In the genomic region with DNA sequence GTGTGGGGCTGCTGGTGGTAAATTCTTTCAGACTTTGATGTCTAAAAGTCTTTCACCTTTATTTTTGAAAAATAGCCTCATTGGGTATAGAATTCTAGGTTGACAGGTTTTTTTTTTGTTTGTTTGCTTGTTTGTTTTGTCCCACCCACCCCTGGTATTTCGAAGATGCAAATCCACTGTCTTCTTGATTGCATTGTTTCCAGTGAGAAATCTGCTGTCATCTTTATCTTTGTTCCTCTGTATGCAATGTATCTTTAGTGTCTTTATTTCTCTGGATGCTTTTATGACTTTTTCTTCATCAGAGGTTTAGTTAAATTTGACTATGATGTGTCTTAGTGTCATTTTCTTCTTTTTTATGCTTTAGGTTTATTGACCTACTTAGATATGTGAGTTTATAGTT, we compare ENCODE assay signal across 29 cellular contexts.
"Had no signal": no experiment of that assay in that cellular context is flagged by ENCODE, and none has a peak within 500 bp of the region (broad histone marks: within the 10 kb centered on the region; RNA-seq: fewer than 3 reads in every experiment).

No MANE protein-coding gene starts in this region.

- H3K4me3 ChIP-seq: adrenal gland, ascending aorta, esophagus muscularis mucosa, gastrocnemius medialis, heart left ventricle had no signal

- H3K27me3 ChIP-seq: adrenal gland, ascending aorta, brain microvascular endothelial cell, esophagus muscularis mucosa, foreskin keratinocyte, heart left ventricle had no signal

- ATAC-seq: activated CD8-positive, alpha-beta T cell treated with anti-CD3 and anti-CD28 coated beads for 36 hours; activated T-cell treated with anti-CD3 and anti-CD28 coated beads, Interleukin-2, amount 50 U/mL, for 4 hours; activated T-helper 17 cell treated with anti-CD3 and anti-CD28 coated beads, Interleukin-2, amount 50 U/mL, for 72 hours; effector memory CD8-positive, alpha-beta T cell; foreskin keratinocyte; gastrocnemius medialis; heart left ventricle; T-helper 17 cell had no signal

- DNase-seq: activated CD4-positive, alpha-beta T cell treated with anti-CD3 and anti-CD28 coated beads for 1 hour; activated CD4-positive, alpha-beta T cell treated with anti-CD3 and anti-CD28 coated beads for 48 hours; activated CD4-positive, alpha-beta T cell treated with anti-CD3 and anti-CD28 coated beads, Interleukin-2, amount 50 U/mL, for 1 hour; activated CD4-positive, alpha-beta T cell treated with anti-CD3 and anti-CD28 coated beads, Interleukin-2, amount 50 U/mL, for 48 hours; activated CD8-positive, alpha-beta memory T cell treated with anti-CD3 and anti-CD28 coated beads for 24 hours; activated CD8-positive, alpha-beta T cell treated with anti-CD3 and anti-CD28 coated beads for 36 hours; activated effector memory CD4-positive, alpha-beta T cell treated with Interleukin-2 at 50 U/mL for 16 hours; activated gamma-delta T cell treated with Interleukin-2 at 50 U/mL for 16 hours; activated naive CD4-positive, alpha-beta T cell treated with anti-CD3 and anti-CD28 coated beads, Interleukin-2, amount 50 U/mL, for 16 hours; activated naive CD4-positive, alpha-beta T cell treated with Interleukin-2 at 50 U/mL for 16 hours; activated T-cell treated with anti-CD3 and anti-CD28 coated beads, Interleukin-2, amount 50 U/mL, for 4 hours; adrenal gland; brain microvascular endothelial cell; cortex of kidney; dermis blood vessel endothelial cell; effector CD4-positive, alpha-beta T cell; effector memory CD8-positive, alpha-beta T cell; erythroblast; foreskin keratinocyte; gastrocnemius medialis; glutamatergic neuron; heart left ventricle; T-helper 1 cell; T-helper 17 cell had no signal

- FAIRE-seq: bronchial epithelial cell, colon had no signal

- H3K27ac ChIP-seq: adrenal gland, ascending aorta, brain microvascular endothelial cell, esophagus muscularis mucosa, foreskin keratinocyte, gastrocnemius medialis, heart left ventricle had no signal

- H3K4me1 ChIP-seq: adrenal gland, ascending aorta, esophagus muscularis mucosa, foreskin keratinocyte, gastrocnemius medialis, heart left ventricle had no signal

- H3K36me3 ChIP-seq: adrenal gland, ascending aorta, brain microvascular endothelial cell, esophagus muscularis mucosa, gastrocnemius medialis, heart left ventricle had no signal
